ENCODE assay signal across 23 cellular contexts in genomic region chr1:219801433-219801832, GRCh38.
"Had no signal": no experiment of that assay in that cellular context is flagged by ENCODE, and none has a peak within 500 bp of the region (broad histone marks: within the 10 kb centered on the region; RNA-seq: fewer than 3 reads in every experiment).

No MANE protein-coding gene starts in this region.

- H3K4me3 ChIP-seq: coronary artery, dorsolateral prefrontal cortex had no signal

- DNase-seq: activated CD4-positive, alpha-beta T cell treated with anti-CD3 and anti-CD28 coated beads for 4 hours; activated CD4-positive, alpha-beta T cell treated with anti-CD3 and anti-CD28 coated beads, Interleukin-2, amount 50 U/mL, for 1 hour; activated CD4-positive, alpha-beta T cell treated with anti-CD3 and anti-CD28 coated beads, Interleukin-2, amount 50 U/mL, for 48 hours; activated CD4-positive, CD25-positive, alpha-beta regulatory T cell; activated CD4-positive, CD25-positive, alpha-beta regulatory T cell treated with anti-CD3 and anti-CD28 coated beads, Interleukin-2, amount 50 U/mL, for 72 hours; activated CD8-positive, alpha-beta memory T cell treated with anti-CD3 and anti-CD28 coated beads for 24 hours; activated CD8-positive, alpha-beta T cell treated with anti-CD3 and anti-CD28 coated beads for 36 hours; activated effector memory CD4-positive, alpha-beta T cell treated with Interleukin-2 at 50 U/mL for 16 hours; activated gamma-delta T cell treated with Interleukin-2 at 50 U/mL for 16 hours; activated naive CD4-positive, alpha-beta T cell treated with anti-CD3 and anti-CD28 coated beads, Interleukin-2, amount 50 U/mL, for 16 hours; activated naive CD4-positive, alpha-beta T cell treated with Interleukin-2 at 50 U/mL for 16 hours; activated T-cell treated with anti-CD3 and anti-CD28 coated beads, Interleukin-2, amount 50 U/mL, for 4 hours; amniotic stem cell; anterior cingulate cortex; brain microvascular endothelial cell; dorsolateral prefrontal cortex; effector memory CD4-positive, alpha-beta T cell; endodermal cell; head of caudate nucleus; T-helper 2 cell had no signal

- H3K36me3 ChIP-seq: brain microvascular endothelial cell had no signal

- H3K27me3 ChIP-seq: brain microvascular endothelial cell had no signal

- ATAC-seq: activated CD8-positive, alpha-beta T cell treated with anti-CD3 and anti-CD28 coated beads for 36 hours; activated T-cell treated with anti-CD3 and anti-CD28 coated beads, Interleukin-2, amount 50 U/mL, for 4 hours; activated T-helper 17 cell treated with anti-CD3 and anti-CD28 coated beads, Interleukin-2, amount 50 U/mL, for 72 hours; esophagus mucosa had no signal

- H3K27ac ChIP-seq: brain microvascular endothelial cell, coronary artery, dorsolateral prefrontal cortex had no signal
